1 cellular context compared by ENCODE assay signal in the genomic region with DNA sequence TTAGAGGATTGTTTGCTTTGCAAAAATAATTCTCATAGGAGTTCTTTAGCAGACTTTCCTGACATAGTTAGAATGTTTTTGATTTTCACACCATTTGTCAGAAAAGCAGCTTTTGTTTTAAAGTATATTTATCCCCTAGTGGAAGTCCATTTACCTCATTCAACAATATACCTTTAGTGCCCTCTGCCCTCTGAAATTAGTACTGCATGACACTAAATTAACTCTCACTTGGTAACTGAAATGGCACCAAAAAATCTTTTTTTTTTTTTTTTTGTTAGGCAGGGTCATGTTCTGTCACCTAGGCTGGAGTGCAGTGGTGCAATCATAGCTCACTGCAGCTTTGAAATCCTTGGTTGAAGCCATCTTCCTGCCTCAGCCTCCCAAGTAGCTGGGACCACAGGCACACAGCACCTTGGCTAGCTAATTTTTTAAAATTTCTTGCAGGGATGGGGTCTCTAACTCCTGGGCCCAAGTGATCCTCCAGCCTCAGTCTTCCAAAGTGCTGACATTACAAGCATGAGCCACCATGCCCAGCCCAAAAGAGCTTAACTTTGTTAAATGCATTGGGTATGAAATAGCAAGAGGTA.
TF ChIP-seq lines count a peak whose summit lies in the region.

No MANE protein-coding gene starts in this region.

TF ChIP-seq in HCT116, 20 proteins besides CTCF, POLR2A, EP300 and RAD21 (continued from another document):
- TF ChIP-seq, protein P1, sequence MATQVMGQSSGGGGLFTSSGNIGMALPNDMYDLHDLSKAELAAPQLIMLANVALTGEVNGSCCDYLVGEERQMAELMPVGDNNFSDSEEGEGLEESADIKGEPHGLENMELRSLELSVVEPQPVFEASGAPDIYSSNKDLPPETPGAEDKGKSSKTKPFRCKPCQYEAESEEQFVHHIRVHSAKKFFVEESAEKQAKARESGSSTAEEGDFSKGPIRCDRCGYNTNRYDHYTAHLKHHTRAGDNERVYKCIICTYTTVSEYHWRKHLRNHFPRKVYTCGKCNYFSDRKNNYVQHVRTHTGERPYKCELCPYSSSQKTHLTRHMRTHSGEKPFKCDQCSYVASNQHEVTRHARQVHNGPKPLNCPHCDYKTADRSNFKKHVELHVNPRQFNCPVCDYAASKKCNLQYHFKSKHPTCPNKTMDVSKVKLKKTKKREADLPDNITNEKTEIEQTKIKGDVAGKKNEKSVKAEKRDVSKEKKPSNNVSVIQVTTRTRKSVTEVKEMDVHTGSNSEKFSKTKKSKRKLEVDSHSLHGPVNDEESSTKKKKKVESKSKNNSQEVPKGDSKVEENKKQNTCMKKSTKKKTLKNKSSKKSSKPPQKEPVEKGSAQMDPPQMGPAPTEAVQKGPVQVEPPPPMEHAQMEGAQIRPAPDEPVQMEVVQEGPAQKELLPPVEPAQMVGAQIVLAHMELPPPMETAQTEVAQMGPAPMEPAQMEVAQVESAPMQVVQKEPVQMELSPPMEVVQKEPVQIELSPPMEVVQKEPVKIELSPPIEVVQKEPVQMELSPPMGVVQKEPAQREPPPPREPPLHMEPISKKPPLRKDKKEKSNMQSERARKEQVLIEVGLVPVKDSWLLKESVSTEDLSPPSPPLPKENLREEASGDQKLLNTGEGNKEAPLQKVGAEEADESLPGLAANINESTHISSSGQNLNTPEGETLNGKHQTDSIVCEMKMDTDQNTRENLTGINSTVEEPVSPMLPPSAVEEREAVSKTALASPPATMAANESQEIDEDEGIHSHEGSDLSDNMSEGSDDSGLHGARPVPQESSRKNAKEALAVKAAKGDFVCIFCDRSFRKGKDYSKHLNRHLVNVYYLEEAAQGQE (IDR thresholded peaks at IDR 0.05; ENCODE audit: low read depth), result no peak
- TF ChIP-seq EZH2 (IDR thresholded peaks at IDR 0.05) (no peak), CEBPB (IDR thresholded peaks at IDR 0.05; ENCODE audit: low read depth) (no peak), EGR1 (IDR thresholded peaks at IDR 0.05; ENCODE audit: low read depth) (no peak), ZNF274 (IDR thresholded peaks at IDR 0.05; ENCODE audit: low read depth, low read length) (no peak), ZFX (IDR thresholded peaks at IDR 0.05) (no peak)
